1 cellular context compared by ENCODE assay signal in genomic region chr12:113781415-113782198, GRCh38.
A peak's percentile ranks its signal among the peaks of the same experiment; 100 is the strongest.
TF ChIP-seq lines count a peak whose summit lies in the region.

No MANE protein-coding gene starts in this region.

TF ChIP-seq in K562, 482 proteins besides CTCF, POLR2A, EP300 and RAD21 (continued from another document):
- TF ChIP-seq MYNN (IDR thresholded peaks at IDR 0.05) (no peak), MYNN (CRISPR knock-in tag; IDR thresholded peaks at IDR 0.05) (no peak), ZNF512 (tag; IDR thresholded peaks at IDR 0.05) (no peak), RBM34 (IDR thresholded peaks at IDR 0.05; ENCODE audit: borderline replicate concordance, insufficient read depth, low read length) (no peak), ZNF224 (CRISPR knock-in tag; IDR thresholded peaks at IDR 0.05) (no peak), TCF15 (CRISPR knock-in tag; IDR thresholded peaks at IDR 0.05) (no peak), ZNF778 (CRISPR knock-in tag; IDR thresholded peaks at IDR 0.05) (no peak), ZNF197 (CRISPR knock-in tag; IDR thresholded peaks at IDR 0.05; ENCODE audit: low read depth) (no peak), FOXP1 (CRISPR knock-in tag; IDR thresholded peaks at IDR 0.05) (0 out of 2 replicates have a peak, but pooled peaks have one; percentile 30), STAT6 (CRISPR knock-in tag; IDR thresholded peaks at IDR 0.05) (no peak), SMC3 (conservative IDR thresholded peaks at IDR 0.05; ENCODE audit: insufficient read depth, low read depth, low read length) (no peak), ZBTB33 (CRISPR knock-in tag; IDR thresholded peaks at IDR 0.05) (peak; percentile 93), ZNF282 (CRISPR knock-in tag; IDR thresholded peaks at IDR 0.05) (no peak), ZNF699 (CRISPR knock-in tag; IDR thresholded peaks at IDR 0.05; ENCODE audit: insufficient replicate concordance) (no peak), ZBTB8A (IDR thresholded peaks at IDR 0.05; ENCODE audit: partially characterized antibody) (no peak), NFE2 (IDR thresholded peaks at IDR 0.05; ENCODE audit: low read depth) (no peak), E2F6 (IDR thresholded peaks at IDR 0.05; ENCODE audit: borderline replicate concordance in 1 of 2, extremely low read depth in 1 of 2, insufficient read depth in 1 of 2, insufficient read length in 1 of 2, low read depth in 1 of 2, low read length in 1 of 2, poor library complexity in 1 of 2, severe bottlenecking in 1 of 2) (no peak), ZFX (CRISPR knock-in tag; IDR thresholded peaks at IDR 0.05) (no peak), TEAD1 (CRISPR knock-in tag; IDR thresholded peaks at IDR 0.05) (no peak)
